1 cellular context compared by ENCODE assay signal in the genomic region with DNA sequence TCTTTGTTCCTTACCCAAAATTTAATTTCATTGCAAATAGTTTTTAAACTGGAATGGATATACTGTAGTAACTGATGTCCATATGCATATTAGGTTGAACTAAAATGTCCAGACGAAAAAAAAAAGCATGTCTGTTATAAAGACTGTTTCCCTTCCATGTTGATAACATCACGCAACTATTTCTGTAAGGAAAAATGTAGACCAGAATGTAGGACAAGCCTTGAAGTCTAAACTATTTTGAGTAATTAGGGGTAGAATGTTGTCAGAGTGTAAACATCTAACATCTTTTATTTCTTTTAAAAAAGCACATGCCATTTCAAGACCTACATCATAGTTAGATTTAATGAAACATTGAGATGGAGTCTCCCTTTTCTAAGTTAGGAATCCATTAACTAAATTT.
TF ChIP-seq lines count a peak whose summit lies in the region.

No MANE protein-coding gene starts in this region.

TF ChIP-seq in endothelial cell of umbilical vein, 7 proteins besides CTCF, POLR2A, EP300 and RAD21:
- TF ChIP-seq EZH2 (IDR thresholded peaks at IDR 0.05; ENCODE audit: borderline replicate concordance, low read depth, low read length, severe bottlenecking) (no peak), JUN (IDR thresholded peaks at IDR 0.05; ENCODE audit: borderline replicate concordance, insufficient read depth, insufficient read length, low read depth) (no peak)
- TF ChIP-seq, protein P1, sequence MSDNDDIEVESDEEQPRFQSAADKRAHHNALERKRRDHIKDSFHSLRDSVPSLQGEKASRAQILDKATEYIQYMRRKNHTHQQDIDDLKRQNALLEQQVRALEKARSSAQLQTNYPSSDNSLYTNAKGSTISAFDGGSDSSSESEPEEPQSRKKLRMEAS (IDR thresholded peaks at IDR 0.05; ENCODE audit: insufficient read depth, insufficient read length): no peak
TF ChIP-seq in endothelial cell of umbilical vein: peak in this region for 0.
